11 cellular contexts compared by ENCODE assay signal in genomic region chr12:87444039-87444438, GRCh38.
"Had no signal": no experiment of that assay in that cellular context is flagged by ENCODE, and none has a peak within 500 bp of the region (broad histone marks: within the 10 kb centered on the region; RNA-seq: fewer than 3 reads in every experiment).

No MANE protein-coding gene starts in this region.

- ATAC-seq: gastrocnemius medialis; natural killer cell; right lobe of liver; stimulated activated memory B cell treated with anti-CD40 and anti-IgM and Interleukin-4, amounts not matched to agents 10 μg/mL and 1 μg/mL and 100 μg/mL, for 72 hours had no signal

- H3K36me3 Mint-ChIP-seq: activated CD4-positive, alpha-beta memory T cell treated with anti-CD3 and anti-CD28 coated beads for 36 hours; natural killer cell; stimulated activated memory B cell treated with anti-CD40 and anti-IgM and Interleukin-4, amounts not matched to agents 10 μg/mL and 1 μg/mL and 100 μg/mL, for 72 hours had no signal

- H3K27ac Mint-ChIP-seq: activated CD4-positive, alpha-beta memory T cell treated with anti-CD3 and anti-CD28 coated beads for 36 hours; natural killer cell; stimulated activated memory B cell treated with anti-CD40 and anti-IgM and Interleukin-4, amounts not matched to agents 10 μg/mL and 1 μg/mL and 100 μg/mL, for 72 hours had no signal

- H3K27me3 ChIP-seq: gastrocnemius medialis, hepatocyte, right lobe of liver, tibial artery had no signal

- H3K36me3 ChIP-seq: gastrocnemius medialis, lower lobe of right lung, right lobe of liver, tibial artery had no signal

- H3K9me3 ChIP-seq: gastrocnemius medialis, lower lobe of right lung, right lobe of liver, tibial artery had no signal

- H3K27ac ChIP-seq: dorsolateral prefrontal cortex, gastrocnemius medialis, hepatocyte, lower lobe of right lung, right lobe of liver, tibial artery had no signal

- H3K4me3 ChIP-seq: dorsolateral prefrontal cortex, gastrocnemius medialis, hepatocyte, lower lobe of right lung, right lobe of liver, tibial artery had no signal

- H3K4me1 ChIP-seq: gastrocnemius medialis, lower lobe of right lung, right lobe of liver had no signal

- H3K27me3 Mint-ChIP-seq: activated CD4-positive, alpha-beta memory T cell treated with anti-CD3 and anti-CD28 coated beads for 36 hours; stimulated activated memory B cell treated with anti-CD40 and anti-IgM and Interleukin-4, amounts not matched to agents 10 μg/mL and 1 μg/mL and 100 μg/mL, for 72 hours had no signal

- H3K9me3 Mint-ChIP-seq: stimulated activated memory B cell treated with anti-CD40 and anti-IgM and Interleukin-4, amounts not matched to agents 10 μg/mL and 1 μg/mL and 100 μg/mL, for 72 hours had no signal

- DNase-seq: activated CD4-positive, alpha-beta memory T cell treated with anti-CD3 and anti-CD28 coated beads for 36 hours; activated T-cell treated with anti-CD3 and anti-CD28 coated beads, Interleukin-2, amount 50 U/mL, for 48 hours; aorta; dorsolateral prefrontal cortex; gastrocnemius medialis; lower lobe of right lung; natural killer cell; right lobe of liver; tibial artery had no signal

- H3K4me1 Mint-ChIP-seq: natural killer cell; stimulated activated memory B cell treated with anti-CD40 and anti-IgM and Interleukin-4, amounts not matched to agents 10 μg/mL and 1 μg/mL and 100 μg/mL, for 72 hours had no signal

- H3K4me3 Mint-ChIP-seq: activated CD4-positive, alpha-beta memory T cell treated with anti-CD3 and anti-CD28 coated beads for 36 hours; natural killer cell; stimulated activated memory B cell treated with anti-CD40 and anti-IgM and Interleukin-4, amounts not matched to agents 10 μg/mL and 1 μg/mL and 100 μg/mL, for 72 hours had no signal
